ENCODE assay signal across 22 cellular contexts in genomic region chr16:20844054-20844453, GRCh38. TPM values are rescaled to one million over a fixed set of nuclear protein-coding genes. Genes with fewer than 3 reads are reported as not detected.
DNase-seq lines count a peak whose midpoint lies in the region; ATAC-seq and TF ChIP-seq lines count a peak whose summit lies in the region.
"Had no signal": no experiment of that assay in that cellular context is flagged by ENCODE, and none has a peak within 500 bp of the region (broad histone marks: within the 10 kb centered on the region; RNA-seq: fewer than 3 reads in every experiment).

No MANE protein-coding gene starts in this region.

- ATAC-seq in activated naive CD8-positive, alpha-beta T cell treated with anti-CD3 and anti-CD28 coated beads, Interleukin-2, amount 10 ng/mL, durations not matched to agents 7 days and 5 days (ENCODE audit: low read depth), result peak; percentile 38
- ATAC-seq in HG03196 (IDR thresholded peaks at IDR 0.05; ENCODE audit: unreplicated experiment) (no peak), GM21619 (IDR thresholded peaks at IDR 0.05; ENCODE audit: unreplicated experiment) (no peak)
- ATAC-seq: gastroesophageal sphincter, left cardiac atrium had no signal

- H3K4me3 ChIP-seq in parathyroid adenoma (ENCODE audit: low read depth, low read length) (no peak overlapping the region), ascending aorta (no peak overlapping the region)
- H3K4me3 ChIP-seq: gastroesophageal sphincter, SJCRH30, smooth muscle cell, uterus had no signal

- H3K27ac ChIP-seq in KOPT-K1 (ENCODE audit: low read depth, low read length, poor library complexity, severe bottlenecking) (peak overlapping the region; percentile 53), parathyroid adenoma (peak overlapping the region; percentile 43), ascending aorta (no peak overlapping the region)
- H3K27ac ChIP-seq: gastroesophageal sphincter, HL-60, SJCRH30 had no signal

- TF ChIP-seq CTCF in parathyroid adenoma (IDR thresholded peaks at IDR 0.05) (no peak), ascending aorta (IDR thresholded peaks at IDR 0.05) (no peak)

- DNase-seq in activated T-cell treated with anti-CD3 and anti-CD28 coated beads, Interleukin-2, amount 50 U/mL, for 24 hours, result no peak
- DNase-seq in activated T-cell treated with anti-CD3 and anti-CD28 coated beads for 4 hours (no peak), ascending aorta (ENCODE audit: low spot score in 2 of 2) (no peak)
- no peak for DNase-seq in activated naive CD8-positive, alpha-beta T cell treated with anti-CD3 and anti-CD28 coated beads, Interleukin-2, amount 10 ng/mL, durations not matched to agents 7 days and 5 days
- DNase-seq: activated B cell treated with CpG ODN at 0.5 μM for 24 hours; C1 segment of cervical spinal cord; DMS53; left cardiac atrium; NCI-H1694; NCI-H774; SJCRH30; stimulated activated CD4-positive, alpha-beta T cell treated with anti-CD3 and anti-CD28 coated beads, Interleukin-4, amount 100 ng/mL, for 24 hours; T-helper 9 cell; uterus had no signal

- H3K9me3 ChIP-seq in KOPT-K1 (ENCODE audit: insufficient read depth, low read length, poor library complexity, severe bottlenecking) (no peaks in the 10 kb centered on the region), parathyroid adenoma (ENCODE audit: control insufficient read depth, low read length) (no peaks in the 10 kb centered on the region), ascending aorta (no peaks in the 10 kb centered on the region)
- H3K9me3 ChIP-seq: gastroesophageal sphincter, SJCRH30, uterus had no signal

- H3K79me2 ChIP-seq in parathyroid adenoma, result no peaks in the 10 kb centered on the region

- H3K4me1 ChIP-seq in parathyroid adenoma (peaks cover 25% of the 10 kb centered on the region), ascending aorta (no peaks in the 10 kb centered on the region)
- H3K4me1 ChIP-seq: gastroesophageal sphincter, SJCRH30, uterus had no signal

- H3K36me3 Mint-ChIP-seq in activated T-cell treated with anti-CD3 and anti-CD28 coated beads, Interleukin-2, amount 50 U/mL, for 24 hours (ENCODE audit: low read depth), result peaks cover 14% of the 10 kb centered on the region
- peaks cover 41% of the 10 kb centered on the region for H3K36me3 Mint-ChIP-seq in activated naive CD8-positive, alpha-beta T cell treated with anti-CD3 and anti-CD28 coated beads, Interleukin-2, amount 10 ng/mL, durations not matched to agents 7 days and 5 days
- H3K36me3 Mint-ChIP-seq: IgD-negative memory B cell had no signal

- H3K27ac Mint-ChIP-seq in activated T-cell treated with anti-CD3 and anti-CD28 coated beads, Interleukin-2, amount 50 U/mL, for 24 hours, result peak overlapping the region; percentile 88
- peak overlapping the region; percentile 57 for H3K27ac Mint-ChIP-seq in activated naive CD8-positive, alpha-beta T cell treated with anti-CD3 and anti-CD28 coated beads, Interleukin-2, amount 10 ng/mL, durations not matched to agents 7 days and 5 days
- H3K27ac Mint-ChIP-seq: activated B cell treated with CpG ODN at 0.5 μM for 24 hours, IgD-negative memory B cell had no signal

- no peak overlapping the region for H3K9ac ChIP-seq in parathyroid adenoma

- H3K4me1 Mint-ChIP-seq in activated T-cell treated with anti-CD3 and anti-CD28 coated beads, Interleukin-2, amount 50 U/mL, for 24 hours (ENCODE audit: low read depth), result peaks cover 26% of the 10 kb centered on the region
- peaks cover 43% of the 10 kb centered on the region for H3K4me1 Mint-ChIP-seq in activated naive CD8-positive, alpha-beta T cell treated with anti-CD3 and anti-CD28 coated beads, Interleukin-2, amount 10 ng/mL, durations not matched to agents 7 days and 5 days

- no peaks in the 10 kb centered on the region for H3K9me3 Mint-ChIP-seq in activated T-cell treated with anti-CD3 and anti-CD28 coated beads, Interleukin-2, amount 50 U/mL, for 24 hours
- H3K9me3 Mint-ChIP-seq in activated naive CD8-positive, alpha-beta T cell treated with anti-CD3 and anti-CD28 coated beads, Interleukin-2, amount 10 ng/mL, durations not matched to agents 7 days and 5 days, result no peaks in the 10 kb centered on the region
- H3K9me3 Mint-ChIP-seq: activated B cell treated with CpG ODN at 0.5 μM for 24 hours, IgD-negative memory B cell had no signal

- H3K4me3 Mint-ChIP-seq in activated T-cell treated with anti-CD3 and anti-CD28 coated beads, Interleukin-2, amount 50 U/mL, for 24 hours, result no peak overlapping the region
- H3K4me3 Mint-ChIP-seq in activated naive CD8-positive, alpha-beta T cell treated with anti-CD3 and anti-CD28 coated beads, Interleukin-2, amount 10 ng/mL, durations not matched to agents 7 days and 5 days, result peak overlapping the region; percentile 47
- H3K4me3 Mint-ChIP-seq: activated B cell treated with CpG ODN at 0.5 μM for 24 hours, IgD-negative memory B cell had no signal

- no peaks in the 10 kb centered on the region for H3K27me3 Mint-ChIP-seq in activated T-cell treated with anti-CD3 and anti-CD28 coated beads, Interleukin-2, amount 50 U/mL, for 24 hours
- H3K27me3 Mint-ChIP-seq in activated naive CD8-positive, alpha-beta T cell treated with anti-CD3 and anti-CD28 coated beads, Interleukin-2, amount 10 ng/mL, durations not matched to agents 7 days and 5 days, result no peaks in the 10 kb centered on the region
- H3K27me3 Mint-ChIP-seq: activated B cell treated with CpG ODN at 0.5 μM for 24 hours had no signal

- no peak overlapping the region for H3K4me2 ChIP-seq in parathyroid adenoma (ENCODE audit: low read length)
- H3K4me2 ChIP-seq: smooth muscle cell had no signal

- H3K27me3 ChIP-seq in parathyroid adenoma (ENCODE audit: control insufficient read depth, insufficient read depth, low read length), result no peaks in the 10 kb centered on the region
- H3K27me3 ChIP-seq in ascending aorta, result no peaks in the 10 kb centered on the region
- H3K27me3 ChIP-seq: gastroesophageal sphincter, SJCRH30, uterus had no signal

- H2AFZ ChIP-seq in parathyroid adenoma, result no peak overlapping the region

- intact Hi-C loops in ascending aorta (cut with DNase I), result no loop called here

- POLR2A ChIA-PET in activated naive CD8-positive, alpha-beta T cell treated with anti-CD3 and anti-CD28 coated beads, Interleukin-2, amount 10 ng/mL, durations not matched to agents 7 days and 5 days (lab: Charles Lee), result interaction anchor here (1.5 kb wide), 1 partner anchor 38 kb away, joined by 3 read pairs; the partner anchor contains the start of genes ERI2 and REXO5

- peaks cover 71% of the 10 kb centered on the region for H3K36me3 ChIP-seq in KOPT-K1 (ENCODE audit: insufficient read depth, low read length)
- H3K36me3 ChIP-seq in parathyroid adenoma (ENCODE audit: control insufficient read depth, insufficient read depth, low read length), result no peaks in the 10 kb centered on the region
- H3K36me3 ChIP-seq in ascending aorta, result no peaks in the 10 kb centered on the region
- H3K36me3 ChIP-seq: uterus had no signal

RNA-seq across cellular contexts. Expression of gene REXO5, which starts 37.7 kb away (rescaled TPM):
- 10 to 100 TPM; 12.4 to 13.7 TPM for total RNA-seq in activated naive CD8-positive, alpha-beta T cell treated with anti-CD3 and anti-CD28 coated beads, Interleukin-2, amount 10 ng/mL, durations not matched to agents 7 days and 5 days
- 2.1 TPM for total RNA-seq in ascending aorta

RNA-seq across cellular contexts. Expression of gene ERI2, which starts 37.8 kb away (rescaled TPM):
- 10 to 100 TPM; 14.1 to 16.6 TPM for total RNA-seq in activated naive CD8-positive, alpha-beta T cell treated with anti-CD3 and anti-CD28 coated beads, Interleukin-2, amount 10 ng/mL, durations not matched to agents 7 days and 5 days
- total RNA-seq in ascending aorta, result not detected

RNA-seq across cellular contexts. Expression of gene DCUN1D3, which starts 56.1 kb away (rescaled TPM):
- total RNA-seq in activated naive CD8-positive, alpha-beta T cell treated with anti-CD3 and anti-CD28 coated beads, Interleukin-2, amount 10 ng/mL, durations not matched to agents 7 days and 5 days, result 10 to 100 TPM; 12.0 to 13.1 TPM
- total RNA-seq in ascending aorta, result 9.8 TPM

RNA-seq across cellular contexts. Expression of gene LYRM1, which starts 56.5 kb away (rescaled TPM):
- total RNA-seq in activated naive CD8-positive, alpha-beta T cell treated with anti-CD3 and anti-CD28 coated beads, Interleukin-2, amount 10 ng/mL, durations not matched to agents 7 days and 5 days, result 10 to 100 TPM; 24.9 to 26.9 TPM
- total RNA-seq in ascending aorta, result 3.9 TPM

Comparison
In these comparisons a context has a peak if more than half of its experiments do, and no peak if none do; other contexts are left out.
1. H3K27ac ChIP-seq: peak in KOPT-K1 (single experiment) and parathyroid adenoma (single experiment); none in ascending aorta (0 of 2).
2. RNA of gene ERI2, which starts 37.8 kb away (total RNA-seq): 14.1 to 16.6 TPM in activated naive CD8-positive, alpha-beta T cell treated with anti-CD3 and anti-CD28 coated beads, Interleukin-2, amount 10 ng/mL, durations not matched to agents 7 days and 5 days; not detected in ascending aorta (single experiment); every median in the first group is over 10 times any median in the second.